12 cellular contexts compared by ENCODE assay signal in genomic region chr4:185638548-185639301, GRCh38.
DNase-seq lines count a peak whose midpoint lies in the region; ATAC-seq and TF ChIP-seq lines count a peak whose summit lies in the region.
"Had no signal": no experiment of that assay in that cellular context is flagged by ENCODE, and none has a peak within 500 bp of the region (broad histone marks: within the 10 kb centered on the region; RNA-seq: fewer than 3 reads in every experiment).

No MANE protein-coding gene starts in this region.

- peak overlapping the region; percentile 24; the same call in 1 of the 2 replicates for H3K9ac ChIP-seq in iPS-20b (ENCODE audit: low read depth, low read length)
- H3K9ac ChIP-seq in smooth muscle cell (ENCODE audit: low read depth): no peak overlapping the region

- intact Hi-C loops in ascending aorta (cut with DNase I): loop anchor here (2.0 to 10.0 kb wide), 2 partner anchors 388 to 496 kb away; no protein-coding TSS in a partner anchor

- H3K9me3 ChIP-seq in ascending aorta: peaks cover 3 to 6% of the 10 kb centered on the region in 2 donors
- peaks cover 4% of the 10 kb centered on the region; the same call in 1 of the 2 replicates for H3K9me3 ChIP-seq in iPS-20b (ENCODE audit: insufficient read depth, low read depth, low read length)
- H3K9me3 ChIP-seq in smooth muscle cell (replicated peaks; ENCODE audit: low read depth): no peaks in the 10 kb centered on the region

- H3F3A ChIP-seq in smooth muscle cell (ENCODE audit: low read depth): no peaks in the 10 kb centered on the region

- TF ChIP-seq CTCF in ascending aorta (IDR thresholded peaks at IDR 0.05) (no peak), smooth muscle cell (IDR thresholded peaks at IDR 0.05; ENCODE audit: borderline replicate concordance, insufficient read depth, poor library complexity, severe bottlenecking) (no peak)

- H3K27ac ChIP-seq in ascending aorta (peak overlapping the region; percentile 8 to 68), iPS-20b (ENCODE audit: low read length) (no peak overlapping the region), smooth muscle cell (ENCODE audit: low read depth) (no peak overlapping the region)

- WGBS in smooth muscle cell (ENCODE audit: low lambda C conversion rate): 40% methylated on average over 30 of the region's 41 CpGs

- H2AFZ ChIP-seq in smooth muscle cell (ENCODE audit: low read depth): peak overlapping the region; percentile 26

- ATAC-seq in HG02610 (IDR thresholded peaks at IDR 0.05; ENCODE audit: unreplicated experiment): no peak
- ATAC-seq: naive thymus-derived CD8-positive, alpha-beta T cell had no signal

- H3K27me3 ChIP-seq in ascending aorta: no peaks in the 10 kb centered on the region
- no peaks in the 10 kb centered on the region for H3K27me3 ChIP-seq in iPS-20b (ENCODE audit: insufficient read depth, low read length)
- H3K27me3 ChIP-seq in smooth muscle cell (ENCODE audit: low read depth): peaks cover 14% of the 10 kb centered on the region

- H3K36me3 ChIP-seq in ascending aorta (peaks cover 3 to 12% of the 10 kb centered on the region in 2 donors), iPS-20b (ENCODE audit: insufficient read depth, low read depth, low read length) (no peaks in the 10 kb centered on the region), smooth muscle cell (ENCODE audit: low read depth) (no peaks in the 10 kb centered on the region)

- H3K4me3 ChIP-seq in ascending aorta (peak overlapping the region; percentile 22 to 52), iPS-20b (ENCODE audit: low read length) (peak overlapping the region; percentile 50; the same call in 1 of the 2 replicates), smooth muscle cell (peak overlapping the region; percentile 31)

- H3K79me2 ChIP-seq in smooth muscle cell (ENCODE audit: low read depth): no peaks in the 10 kb centered on the region

- DNase-seq in EL (peak; percentile 2), ascending aorta (ENCODE audit: low spot score in 2 of 2) (no peak), smooth muscle cell (lab: John Stamatoyannopoulos, UW; ENCODE audit: unreplicated experiment) (no peak), Kasumi-1 (lab: John Stamatoyannopoulos, UW) (no peak), Ammon's horn (ENCODE audit: low spot score) (no peak), SKM-1 treated with dmso at 0.1 percent for 144 hours (lab: John Stamatoyannopoulos, UW; ENCODE audit: unreplicated experiment) (no peak)
- DNase-seq: activated CD4-positive, alpha-beta T cell treated with anti-CD3 and anti-CD28 coated beads for 48 hours; activated gamma-delta T cell treated with Interleukin-2 at 50 U/mL for 16 hours; kidney; naive thymus-derived CD8-positive, alpha-beta T cell had no signal

- peak overlapping the region; percentile 76 for H3K4me2 ChIP-seq in smooth muscle cell

- no peaks in the 10 kb centered on the region for H4K20me1 ChIP-seq in smooth muscle cell (ENCODE audit: low read depth)

- H3K4me1 ChIP-seq in ascending aorta (peaks cover 0 to 3% of the 10 kb centered on the region in 2 donors), iPS-20b (ENCODE audit: insufficient read depth, low read length) (peaks cover 16% of the 10 kb centered on the region), smooth muscle cell (ENCODE audit: low read depth) (no peaks in the 10 kb centered on the region)

Comparison
In these comparisons a context has a peak if more than half of its experiments do, and no peak if none do; other contexts are left out.
1. H3K27ac ChIP-seq: peak in ascending aorta (2 of 2); none in iPS-20b (single experiment) and smooth muscle cell (single experiment).
2. Peak in every context shown above with its lines, with median percentiles within 50 percentile points of each other: H3K4me3 ChIP-seq.